8 cellular contexts compared by ENCODE assay signal in genomic region chr13:20197361-20197834, GRCh38. TPM values are rescaled to one million over a fixed set of nuclear protein-coding genes. Genes with fewer than 3 reads are reported as not detected.
DNase-seq lines count a peak whose midpoint lies in the region; ATAC-seq, FAIRE-seq and TF ChIP-seq lines count a peak whose summit lies in the region.

No MANE protein-coding gene starts in this region.

- no peak overlapping the region for H3K27ac Mint-ChIP-seq in neural crest cell (ENCODE audit: unreplicated experiment)

- peak; percentile 9 to 31 for DNase-seq in activated CD4-positive, alpha-beta T cell treated with anti-CD3 and anti-CD28 coated beads for 4 hours
- DNase-seq in activated CD4-positive, alpha-beta T cell treated with anti-CD3 and anti-CD28 coated beads, Interleukin-2, amount 50 U/mL, for 48 hours, result no peak
- DNase-seq in HTR-8/SVneo (ENCODE audit: insufficient read length, low spot score) (peak; percentile 30), RPMI8226 (peak; percentile 43), epithelial cell of prostate (ENCODE audit: low read depth, low spot score) (no peak), neural crest cell (ENCODE audit: low read depth, low spot score) (no peak)

- H3K27me3 Mint-ChIP-seq in neural crest cell (ENCODE audit: low read depth), result peaks cover 48% of the 10 kb centered on the region

- peaks cover 3% of the 10 kb centered on the region for H3K36me3 Mint-ChIP-seq in neural crest cell (ENCODE audit: low read depth)

- peaks cover 4% of the 10 kb centered on the region for H3K9me3 Mint-ChIP-seq in neural crest cell

- H3K27ac ChIP-seq in epithelial cell of prostate, result peak overlapping the region; percentile 14

- ATAC-seq in GM21367 (IDR thresholded peaks at IDR 0.05; ENCODE audit: unreplicated experiment), result no peak
- no peak for ATAC-seq in HG02759 (IDR thresholded peaks at IDR 0.05; ENCODE audit: unreplicated experiment)

- H3K4me1 Mint-ChIP-seq in neural crest cell, result peaks cover 6% of the 10 kb centered on the region

- H3K4me3 Mint-ChIP-seq in neural crest cell, result no peak overlapping the region

- FAIRE-seq in HTR-8/SVneo (lab: Jason Lieb, UNC), result no peak

- peak; percentile 79 for TF ChIP-seq CTCF in neural crest cell (conservative IDR thresholded peaks at IDR 0.05)

RNA-seq across cellular contexts. Expression of gene GJB2, which starts 4.7 kb away (rescaled TPM):
- not detected in 2 replicates for total RNA-seq in neural crest cell

RNA-seq across cellular contexts. Expression of gene GJB6, which starts 34.7 kb away (rescaled TPM):
- not detected in 2 replicates for total RNA-seq in neural crest cell

RNA-seq across cellular contexts. Expression of gene GJA3, which starts 36.5 kb away (rescaled TPM):
- not detected in 2 replicates for total RNA-seq in neural crest cell

Comparison
In these comparisons a context has a peak if more than half of its experiments do, and no peak if none do; other contexts are left out.
1. DNase-seq: peak in activated CD4-positive, alpha-beta T cell treated with anti-CD3 and anti-CD28 coated beads for 4 hours (2 of 2), HTR-8/SVneo (single experiment) and RPMI8226 (single experiment); none in activated CD4-positive, alpha-beta T cell treated with anti-CD3 and anti-CD28 coated beads, Interleukin-2, amount 50 U/mL, for 48 hours (0 of 2), epithelial cell of prostate (single experiment) and neural crest cell (single experiment).